Comparison of ENCODE assay signal across 8 cellular contexts in genomic region chr19:3852614-3853254, GRCh38.
A peak's percentile ranks its signal among the peaks of the same experiment; 100 is the strongest.
DNase-seq lines count a peak whose midpoint lies in the region; ATAC-seq and TF ChIP-seq lines count a peak whose summit lies in the region.

No MANE protein-coding gene starts in this region.

- no peaks in the 10 kb centered on the region for H3K27me3 Mint-ChIP-seq in central memory CD8-positive, alpha-beta T cell

- no peak overlapping the region for H3K27ac Mint-ChIP-seq in central memory CD8-positive, alpha-beta T cell (ENCODE audit: low read depth)

- H3K4me3 ChIP-seq in AG09309 (ENCODE audit: control insufficient read depth, low read depth, low read length) = no peak overlapping the region
- H3K4me3 ChIP-seq in retinal pigment epithelial cell (ENCODE audit: low read length) = no peak overlapping the region

- POLR2A ChIA-PET in RWPE1 (lab: Yijun Ruan, JAX; ENCODE audit: low non-redundant PET) = no interaction called here

- no peak for DNase-seq in AG09309 (ENCODE audit: low read depth)
- peak; percentile 92 for DNase-seq in RWPE1 (ENCODE audit: low spot score)
- DNase-seq in central memory CD8-positive, alpha-beta T cell (ENCODE audit: low spot score in 2 of 2) = peak; percentile 28 to 39
- peak; percentile 26 for DNase-seq in retinal pigment epithelial cell (ENCODE audit: low read depth)

- H3K36me3 Mint-ChIP-seq in central memory CD8-positive, alpha-beta T cell (ENCODE audit: insufficient read depth) = no peaks in the 10 kb centered on the region

- H3K4me3 Mint-ChIP-seq in central memory CD8-positive, alpha-beta T cell = no peak overlapping the region

- CTCF ChIA-PET in RWPE1 (lab: Yijun Ruan, JAX) = interaction anchor here (0.6 to 0.7 kb wide), 2 partner anchors 80 to 185 kb away, joined by 3 read pairs; no protein-coding TSS in a partner anchor

- H3K27ac ChIP-seq in RWPE1 = peak overlapping the region; percentile 54

- ATAC-seq in central memory CD8-positive, alpha-beta T cell (replicated peaks; ENCODE audit: extremely low read depth, poor library complexity, severe bottlenecking) = peak; percentile 60
- ATAC-seq in GM18502 (IDR thresholded peaks at IDR 0.05; ENCODE audit: poor library complexity, unreplicated experiment) (no peak), GM19035 (IDR thresholded peaks at IDR 0.05; ENCODE audit: unreplicated experiment) (no peak), GM18873 (IDR thresholded peaks at IDR 0.05; ENCODE audit: low FRiP score, unreplicated experiment) (no peak)

- H3K9me3 Mint-ChIP-seq in central memory CD8-positive, alpha-beta T cell = no peaks in the 10 kb centered on the region

- H3K4me1 Mint-ChIP-seq in central memory CD8-positive, alpha-beta T cell = no peaks in the 10 kb centered on the region

- peak; percentile 16 for TF ChIP-seq CTCF in AG09309 (IDR thresholded peaks at IDR 0.05; ENCODE audit: control insufficient read depth, insufficient read depth, low read depth, low read length, missing control alignments)
- peak; percentile 45 for TF ChIP-seq CTCF in GM12872 (IDR thresholded peaks at IDR 0.05; ENCODE audit: insufficient read depth, low read depth, low read length)
- peak; percentile 32; the same call in 1 of the 2 replicates for TF ChIP-seq CTCF in RWPE1 (conservative IDR thresholded peaks at IDR 0.05; ENCODE audit: low read depth)
- peak; percentile 53 for TF ChIP-seq CTCF in retinal pigment epithelial cell (conservative IDR thresholded peaks at IDR 0.05; ENCODE audit: low read depth, low read length)
